Comparison of ENCODE assay signal across 8 cellular contexts in the genomic region with DNA sequence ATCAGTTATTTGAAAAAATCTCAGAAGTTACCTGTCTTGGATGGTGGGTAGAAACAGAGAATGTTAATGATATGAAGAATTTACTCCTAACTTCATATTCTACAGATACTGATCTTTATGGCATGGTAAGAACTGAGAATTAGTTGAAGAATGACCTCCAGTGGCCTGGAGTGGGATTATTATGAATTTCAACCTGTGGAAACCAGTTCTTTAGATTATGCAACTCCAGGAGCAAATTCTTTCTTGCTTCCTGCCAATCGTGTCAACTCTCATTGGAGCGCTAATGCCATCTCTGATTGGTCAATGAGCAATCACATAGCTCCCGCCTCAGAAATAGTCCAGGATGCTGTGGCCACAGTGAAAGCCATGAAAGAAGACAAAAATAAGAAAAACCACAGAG. TPM values are rescaled to one million over a fixed set of nuclear protein-coding genes. Genes with fewer than 3 reads are reported as not detected.
DNase-seq lines count a peak whose midpoint lies in the region; ATAC-seq, FAIRE-seq and TF ChIP-seq lines count a peak whose summit lies in the region.

No MANE protein-coding gene starts in this region.

- H3K4me1 Mint-ChIP-seq in stimulated activated effector memory CD8-positive, alpha-beta T cell treated with anti-CD3 and anti-CD28 coated beads, Interleukin-12 subunit alpha, Interleukin-12 subunit beta, amount 100 ng/mL, for 72 hours: peaks cover 19% of the 10 kb centered on the region
- H3K4me1 Mint-ChIP-seq in CD8-positive, alpha-beta memory T cell: peaks cover 11 to 14% (median 14%) of the 10 kb centered on the region in 3 donors

- DNase-seq in GM10248 (ENCODE audit: extremely low spot score) (no peak), NCI-H69 (lab: John Stamatoyannopoulos, UW) (peak; percentile 57), endothelial cell of umbilical vein (ENCODE audit: low read depth, low spot score) (peak; percentile 11)
- DNase-seq in stimulated activated effector memory CD8-positive, alpha-beta T cell treated with anti-CD3 and anti-CD28 coated beads, Interleukin-12 subunit alpha, Interleukin-12 subunit beta, amount 100 ng/mL, for 72 hours (ENCODE audit: low spot score in 2 of 2): no peak
- DNase-seq in activated CD4-positive, CD25-positive, alpha-beta regulatory T cell treated with anti-CD3 and anti-CD28 coated beads, Interleukin-2, amount 50 U/mL, for 72 hours: no peak
- DNase-seq in CD8-positive, alpha-beta memory T cell: no peak

- H3K9ac ChIP-seq in endothelial cell of umbilical vein (replicated peaks; ENCODE audit: extremely low read depth, insufficient read depth, low read length): no peak overlapping the region

- POLR2A ChIA-PET in GM10248 (lab: Yijun Ruan, JAX): no interaction called here
- POLR2A ChIA-PET in endothelial cell of umbilical vein (lab: Charles Lee): no interaction called here
- POLR2A ChIA-PET in CD8-positive, alpha-beta memory T cell (lab: Charles Lee): no interaction called here

- no peak for FAIRE-seq in endothelial cell of umbilical vein (lab: Jason Lieb, UNC)

- no peaks in the 10 kb centered on the region for H3K4me1 ChIP-seq in endothelial cell of umbilical vein (ENCODE audit: control insufficient read depth, extremely low read depth, insufficient read depth, low read length)
- H3K4me1 ChIP-seq in CD8-positive, alpha-beta memory T cell (ENCODE audit: insufficient read depth, low read length): peaks cover 12% of the 10 kb centered on the region

- H3K27me3 ChIP-seq in endothelial cell of umbilical vein (ENCODE audit: control insufficient read depth in 2 of 2, insufficient read depth in 2 of 2, low read length in 2 of 2): peaks cover 0 to 2% of the 10 kb centered on the region in 2 experiments
- H3K27me3 ChIP-seq in CD8-positive, alpha-beta memory T cell (ENCODE audit: insufficient read depth, low read length, poor library complexity, severe bottlenecking): no peaks in the 10 kb centered on the region

- no peaks in the 10 kb centered on the region for H3K9me3 Mint-ChIP-seq in stimulated activated effector memory CD8-positive, alpha-beta T cell treated with anti-CD3 and anti-CD28 coated beads, Interleukin-12 subunit alpha, Interleukin-12 subunit beta, amount 100 ng/mL, for 72 hours
- no peaks in the 10 kb centered on the region for H3K9me3 Mint-ChIP-seq in CD8-positive, alpha-beta memory T cell

- H3K27ac ChIP-seq in 22Rv1 (no peak overlapping the region), endothelial cell of umbilical vein (ENCODE audit: insufficient read depth, low read depth, low read length) (no peak overlapping the region)
- H3K27ac ChIP-seq in CD8-positive, alpha-beta memory T cell (ENCODE audit: low read depth, low read length): no peak overlapping the region

- H3K79me2 ChIP-seq in endothelial cell of umbilical vein (ENCODE audit: control insufficient read depth, insufficient read depth, low read length): no peaks in the 10 kb centered on the region

- H3K27me3 Mint-ChIP-seq in CD8-positive, alpha-beta memory T cell: peaks cover 0 to 1% of the 10 kb centered on the region in 2 donors

- H3K36me3 Mint-ChIP-seq in stimulated activated effector memory CD8-positive, alpha-beta T cell treated with anti-CD3 and anti-CD28 coated beads, Interleukin-12 subunit alpha, Interleukin-12 subunit beta, amount 100 ng/mL, for 72 hours: no peaks in the 10 kb centered on the region
- H3K36me3 Mint-ChIP-seq in CD8-positive, alpha-beta memory T cell: peaks cover 0 to 12% (median 0%) of the 10 kb centered on the region in 3 donors

- intact Hi-C loops in endothelial cell of umbilical vein (cut with micrococcal nuclease): no loop called here

- no peak overlapping the region for H3K4me3 ChIP-seq in endothelial cell of umbilical vein (replicated peaks in 1 of 3; ENCODE audit: insufficient read depth in 1 of 3, low read depth in 1 of 3, low read length in 3 of 3)
- no peak overlapping the region for H3K4me3 ChIP-seq in CD8-positive, alpha-beta memory T cell (ENCODE audit: low read length)

- TF ChIP-seq POLR2A in endothelial cell of umbilical vein (IDR thresholded peaks at IDR 0.05; ENCODE audit: low read depth, low read length): no peak

- H3K36me3 ChIP-seq in endothelial cell of umbilical vein (ENCODE audit: control insufficient read depth in 2 of 2, extremely low read depth in 1 of 2, insufficient read depth in 2 of 2, low read length in 2 of 2): no peaks in the 10 kb centered on the region
- H3K36me3 ChIP-seq in CD8-positive, alpha-beta memory T cell (ENCODE audit: insufficient read depth, low read length): no peaks in the 10 kb centered on the region

- H3K4me3 Mint-ChIP-seq in stimulated activated effector memory CD8-positive, alpha-beta T cell treated with anti-CD3 and anti-CD28 coated beads, Interleukin-12 subunit alpha, Interleukin-12 subunit beta, amount 100 ng/mL, for 72 hours: no peak overlapping the region
- H3K4me3 Mint-ChIP-seq in CD8-positive, alpha-beta memory T cell: no peak overlapping the region

- H2AFZ ChIP-seq in endothelial cell of umbilical vein (ENCODE audit: low read depth, low read length): no peak overlapping the region

- H3K4me2 ChIP-seq in endothelial cell of umbilical vein (ENCODE audit: insufficient read depth, low read length): no peak overlapping the region

- H4K20me1 ChIP-seq in endothelial cell of umbilical vein (replicated peaks; ENCODE audit: control insufficient read depth, extremely low read depth, insufficient read depth, low read length): no peaks in the 10 kb centered on the region

- H3K9me3 ChIP-seq in endothelial cell of umbilical vein (replicated peaks; ENCODE audit: control insufficient read depth, insufficient read depth, low read length): no peaks in the 10 kb centered on the region
- H3K9me3 ChIP-seq in CD8-positive, alpha-beta memory T cell (ENCODE audit: low read length): no peaks in the 10 kb centered on the region

- peak overlapping the region; percentile 27 for H3K27ac Mint-ChIP-seq in stimulated activated effector memory CD8-positive, alpha-beta T cell treated with anti-CD3 and anti-CD28 coated beads, Interleukin-12 subunit alpha, Interleukin-12 subunit beta, amount 100 ng/mL, for 72 hours
- H3K27ac Mint-ChIP-seq in CD8-positive, alpha-beta memory T cell: no peak overlapping the region

- TF ChIP-seq CTCF in 22Rv1 (IDR thresholded peaks at IDR 0.05) (peak; percentile 48), GM10248 (IDR thresholded peaks at IDR 0.05; ENCODE audit: control extremely low read depth, extremely low read depth, low read depth, missing control alignments) (peak; percentile 20), endothelial cell of umbilical vein (IDR thresholded peaks at IDR 0.05; ENCODE audit: extremely low read depth in 1 of 2, insufficient read depth in 1 of 2, low read depth in 1 of 2, low read length in 2 of 2) (peak in 1 of 2 donors; percentile 1)

- CTCF ChIA-PET in GM10248 (lab: Yijun Ruan, JAX) (interaction anchor here (0.9 to 5.1 kb wide), 4 partner anchors 12 to 291 kb away, joined by 3 to 32 read pairs (median 10); a partner anchor contains a TSS), endothelial cell of umbilical vein (lab: Charles Lee) (interaction anchor here (1.1 to 1.7 kb wide), 2 partner anchors 12 to 27 kb away, joined by 3 to 7 read pairs; no protein-coding TSS in a partner anchor)
- CTCF ChIA-PET in CD8-positive, alpha-beta memory T cell (lab: Charles Lee): interaction anchor here (1.7 kb wide), 1 partner anchor 165 kb away, joined by 5 read pairs; no protein-coding TSS in a partner anchor

- dilution Hi-C loops in endothelial cell of umbilical vein (cut with MboI; ENCODE audit: extremely low pct_ligation_motif_present, low sequenced_read_pairs): no loop called here

- ATAC-seq in stimulated activated effector memory CD8-positive, alpha-beta T cell treated with anti-CD3 and anti-CD28 coated beads, Interleukin-12 subunit alpha, Interleukin-12 subunit beta, amount 100 ng/mL, for 72 hours: no peak
- no peak for ATAC-seq in GM21526 (IDR thresholded peaks at IDR 0.05; ENCODE audit: low FRiP score, unreplicated experiment)

- H3K9me1 ChIP-seq in endothelial cell of umbilical vein (replicated peaks; ENCODE audit: control insufficient read depth, extremely low read depth, insufficient read depth, low read length): no peaks in the 10 kb centered on the region

- BruUV-seq in endothelial cell of umbilical vein (replicated peaks; lab: Mats Ljungman, UMichigan): no TSS peak

TF ChIP-seq in endothelial cell of umbilical vein, 7 proteins besides CTCF, POLR2A, EP300 and RAD21:
- TF ChIP-seq, protein P1, sequence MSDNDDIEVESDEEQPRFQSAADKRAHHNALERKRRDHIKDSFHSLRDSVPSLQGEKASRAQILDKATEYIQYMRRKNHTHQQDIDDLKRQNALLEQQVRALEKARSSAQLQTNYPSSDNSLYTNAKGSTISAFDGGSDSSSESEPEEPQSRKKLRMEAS (IDR thresholded peaks at IDR 0.05; ENCODE audit: insufficient read depth, insufficient read length): no peak
- no peak for TF ChIP-seq POLR2AphosphoS5 (IDR thresholded peaks at IDR 0.05; ENCODE audit: insufficient read depth, low read depth, low read length)
- no peak for TF ChIP-seq GATA2 (IDR thresholded peaks at IDR 0.05; ENCODE audit: insufficient read depth, insufficient read length, low read depth, low read length)
- no peak for TF ChIP-seq EZH2 (IDR thresholded peaks at IDR 0.05; ENCODE audit: borderline replicate concordance, low read depth, low read length, severe bottlenecking)
- no peak for TF ChIP-seq JUN (IDR thresholded peaks at IDR 0.05; ENCODE audit: borderline replicate concordance, insufficient read depth, insufficient read length, low read depth)
- TF ChIP-seq FOS (IDR thresholded peaks at IDR 0.05; ENCODE audit: borderline replicate concordance, insufficient read depth, low read length): no peak
- no peak for TF ChIP-seq MYC (IDR thresholded peaks at IDR 0.05; ENCODE audit: low read depth, low read length)

RNA-seq across cellular contexts. Expression of a gene that starts 40.6 kb away (rescaled TPM):
- 37.7 and 41.9 TPM in 2 replicates for total RNA-seq in endothelial cell of umbilical vein
- 6.3 and 11.8 TPM in 2 replicates for polyA plus RNA-seq in endothelial cell of umbilical vein
- 25.8 and 28.9 TPM in 2 replicates for polyA plus RNA-seq in endothelial cell of umbilical vein (2011; cell fraction: cytosol; rRNA removed)
- 7.1 and 9.9 TPM in 2 replicates for polyA plus RNA-seq in endothelial cell of umbilical vein (2011; cell fraction: nucleus; rRNA removed)
- polyA plus RNA-seq in endothelial cell of umbilical vein (2012): 25.2 and 37.6 TPM in 2 replicates
- polyA minus RNA-seq in endothelial cell of umbilical vein: 5.3 and 5.8 TPM in 2 replicates
- 7.9 TPM for polyA minus RNA-seq in endothelial cell of umbilical vein (2011; cell fraction: cytosol; rRNA and poly(A)+ RNA removed)
- polyA minus RNA-seq in endothelial cell of umbilical vein (2011; cell fraction: nucleus; rRNA and poly(A)+ RNA removed): 7.3 and 12.1 TPM in 2 replicates
- 10 to 100 TPM; 42.8 to 46.2 TPM for total RNA-seq in CD8-positive, alpha-beta memory T cell
- polyA plus RNA-seq in CD8-positive, alpha-beta memory T cell: 85.6 TPM

Comparison
In these comparisons a context has a peak if more than half of its experiments do, and no peak if none do; other contexts are left out.
1. DNase-seq: peak in NCI-H69 (single experiment) and endothelial cell of umbilical vein (single experiment); none in GM10248 (single experiment), stimulated activated effector memory CD8-positive, alpha-beta T cell treated with anti-CD3 and anti-CD28 coated beads, Interleukin-12 subunit alpha, Interleukin-12 subunit beta, amount 100 ng/mL, for 72 hours (0 of 2), activated CD4-positive, CD25-positive, alpha-beta regulatory T cell treated with anti-CD3 and anti-CD28 coated beads, Interleukin-2, amount 50 U/mL, for 72 hours (single experiment) and CD8-positive, alpha-beta memory T cell (0 of 5).